Comparison of ENCODE assay signal across 8 cellular contexts in the genomic region with DNA sequence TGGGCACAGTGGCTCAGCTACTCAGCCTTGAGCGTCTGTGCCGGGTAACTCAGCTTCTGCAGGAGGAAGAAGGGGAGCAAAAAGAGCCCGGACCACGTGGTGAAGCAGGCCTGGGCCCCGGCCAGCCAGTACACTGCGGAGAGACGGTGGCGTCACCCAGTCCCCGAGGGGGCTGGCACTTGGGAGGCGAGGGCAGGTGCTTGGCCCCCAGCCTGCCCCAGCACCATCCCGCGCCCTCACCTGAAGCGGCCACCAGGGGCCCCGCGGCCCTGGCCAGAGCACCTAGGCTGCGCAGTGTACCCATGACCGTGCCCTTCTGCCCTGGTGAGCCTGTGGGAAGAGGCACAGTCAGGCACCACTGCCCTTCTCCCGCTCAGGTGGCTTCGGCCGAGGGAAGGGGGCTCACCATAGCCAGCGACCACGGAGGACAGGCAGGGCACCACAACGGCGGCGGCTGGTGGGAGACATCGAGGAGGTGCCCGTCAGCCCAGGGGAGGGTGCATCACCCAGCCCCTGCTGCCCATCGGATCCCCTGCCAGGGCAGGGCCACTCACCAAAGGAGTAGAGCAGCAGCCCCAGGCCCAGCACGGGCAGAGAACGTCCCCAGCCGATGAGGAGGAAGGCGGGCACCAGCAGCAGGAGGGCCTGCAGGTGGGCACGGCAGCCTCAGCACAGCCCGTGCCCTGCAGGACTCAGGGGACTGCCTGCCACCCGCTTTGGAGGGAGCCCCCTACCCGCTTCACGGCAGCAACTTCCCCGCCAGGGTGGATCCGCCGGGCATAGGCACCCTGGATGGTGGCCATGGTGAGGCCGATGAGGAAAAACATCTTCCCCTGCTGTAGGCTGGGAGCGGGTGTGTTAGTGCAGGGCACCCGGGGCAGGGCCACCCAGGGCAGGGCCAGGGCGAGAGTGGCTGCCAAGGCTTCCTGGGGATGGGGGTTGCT. TPM values are rescaled to one million over a fixed set of nuclear protein-coding genes. Genes with fewer than 3 reads are reported as not detected.
DNase-seq lines count a peak whose midpoint lies in the region; ATAC-seq lines count a peak whose summit lies in the region.

No MANE protein-coding gene starts in this region.

- DNase-seq in Right ventricle myocardium inferior (ENCODE audit: missing footprints) (peak; percentile 68), left cardiac atrium (no peak), anterior cingulate cortex (lab: John Stamatoyannopoulos, UW) (peak in 43 of 58 donors; percentile 21 to 73 (median 54)), medulla oblongata (ENCODE audit: extremely low spot score) (peak; percentile 35), GF-D8 (lab: John Stamatoyannopoulos, UW) (no peak)

- no peak for ATAC-seq in Right ventricle myocardium inferior
- no peak for ATAC-seq in left cardiac atrium
- no peak for ATAC-seq in HG03175 (IDR thresholded peaks at IDR 0.05; ENCODE audit: unreplicated experiment)
- no peak for ATAC-seq in GM21526 (IDR thresholded peaks at IDR 0.05; ENCODE audit: low FRiP score, unreplicated experiment)
- no peak for ATAC-seq in HG03196 (IDR thresholded peaks at IDR 0.05; ENCODE audit: unreplicated experiment)

- intact Hi-C loops in Right ventricle myocardium inferior (cut with DNase I) (loop anchor here (5.0 kb wide), 3 partner anchors 39 to 169 kb away; a partner anchor contains a TSS), left cardiac atrium (cut with DNase I) (loop anchor here in 1 of 2 donors (10.0 kb wide), 2 partner anchors 86 to 166 kb away; a partner anchor contains a TSS)

RNA-seq across cellular contexts. Expression of a gene that starts 32.1 kb away (rescaled TPM):
- total RNA-seq in Right ventricle myocardium inferior (18.3 TPM), left cardiac atrium (10 to 100 TPM; 14.4 to 22.9 TPM)

RNA-seq across cellular contexts. Expression of a gene that starts 32.3 kb away (rescaled TPM):
- total RNA-seq in Right ventricle myocardium inferior (7.7 TPM), left cardiac atrium (10 to 100 TPM in 1 of 2 donors, 1 to 10 TPM in 1; 8.5 to 11.5 TPM)

Comparison
In these comparisons a context has a peak if more than half of its experiments do, and no peak if none do; other contexts are left out.
1. DNase-seq: peak in Right ventricle myocardium inferior (single experiment), anterior cingulate cortex (43 of 58) and medulla oblongata (single experiment); none in left cardiac atrium (single experiment) and GF-D8 (single experiment).